ENCODE assay signal across 1 cellular context in the genomic region with DNA sequence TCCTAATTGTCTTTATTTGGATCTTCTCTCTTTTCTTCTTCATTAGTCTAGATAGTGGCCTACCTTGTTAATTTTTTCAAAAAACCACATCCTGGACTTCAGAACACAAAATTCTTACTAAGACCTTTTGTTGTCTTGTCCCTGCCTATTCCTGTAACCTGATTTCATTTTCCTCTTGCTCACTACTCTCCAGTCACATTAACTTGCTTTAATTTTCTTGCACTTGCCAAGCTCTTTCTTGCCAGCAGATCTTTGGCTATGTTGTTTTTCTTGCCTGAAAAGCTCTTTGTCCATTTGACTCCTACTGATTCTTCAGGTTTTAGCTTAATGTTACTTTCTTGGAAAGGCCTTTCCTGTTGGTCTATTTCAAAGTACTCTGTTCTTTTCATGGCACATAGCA.
TF ChIP-seq lines count a peak whose summit lies in the region.

No MANE protein-coding gene starts in this region.

TF ChIP-seq in GM23338, 12 proteins besides CTCF, POLR2A, EP300 and RAD21 (continued from another document):
- TF ChIP-seq, protein P1, sequence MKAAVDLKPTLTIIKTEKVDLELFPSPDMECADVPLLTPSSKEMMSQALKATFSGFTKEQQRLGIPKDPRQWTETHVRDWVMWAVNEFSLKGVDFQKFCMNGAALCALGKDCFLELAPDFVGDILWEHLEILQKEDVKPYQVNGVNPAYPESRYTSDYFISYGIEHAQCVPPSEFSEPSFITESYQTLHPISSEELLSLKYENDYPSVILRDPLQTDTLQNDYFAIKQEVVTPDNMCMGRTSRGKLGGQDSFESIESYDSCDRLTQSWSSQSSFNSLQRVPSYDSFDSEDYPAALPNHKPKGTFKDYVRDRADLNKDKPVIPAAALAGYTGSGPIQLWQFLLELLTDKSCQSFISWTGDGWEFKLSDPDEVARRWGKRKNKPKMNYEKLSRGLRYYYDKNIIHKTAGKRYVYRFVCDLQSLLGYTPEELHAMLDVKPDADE (IDR thresholded peaks at IDR 0.05): no peak
- TF ChIP-seq STAT1 (IDR thresholded peaks at IDR 0.05; ENCODE audit: unreplicated experiment) (no peak), NANOG (IDR thresholded peaks at IDR 0.05; ENCODE audit: borderline replicate concordance) (no peak), JUNB (IDR thresholded peaks at IDR 0.05; ENCODE audit: unreplicated experiment) (no peak)
- TF ChIP-seq, protein P2, sequence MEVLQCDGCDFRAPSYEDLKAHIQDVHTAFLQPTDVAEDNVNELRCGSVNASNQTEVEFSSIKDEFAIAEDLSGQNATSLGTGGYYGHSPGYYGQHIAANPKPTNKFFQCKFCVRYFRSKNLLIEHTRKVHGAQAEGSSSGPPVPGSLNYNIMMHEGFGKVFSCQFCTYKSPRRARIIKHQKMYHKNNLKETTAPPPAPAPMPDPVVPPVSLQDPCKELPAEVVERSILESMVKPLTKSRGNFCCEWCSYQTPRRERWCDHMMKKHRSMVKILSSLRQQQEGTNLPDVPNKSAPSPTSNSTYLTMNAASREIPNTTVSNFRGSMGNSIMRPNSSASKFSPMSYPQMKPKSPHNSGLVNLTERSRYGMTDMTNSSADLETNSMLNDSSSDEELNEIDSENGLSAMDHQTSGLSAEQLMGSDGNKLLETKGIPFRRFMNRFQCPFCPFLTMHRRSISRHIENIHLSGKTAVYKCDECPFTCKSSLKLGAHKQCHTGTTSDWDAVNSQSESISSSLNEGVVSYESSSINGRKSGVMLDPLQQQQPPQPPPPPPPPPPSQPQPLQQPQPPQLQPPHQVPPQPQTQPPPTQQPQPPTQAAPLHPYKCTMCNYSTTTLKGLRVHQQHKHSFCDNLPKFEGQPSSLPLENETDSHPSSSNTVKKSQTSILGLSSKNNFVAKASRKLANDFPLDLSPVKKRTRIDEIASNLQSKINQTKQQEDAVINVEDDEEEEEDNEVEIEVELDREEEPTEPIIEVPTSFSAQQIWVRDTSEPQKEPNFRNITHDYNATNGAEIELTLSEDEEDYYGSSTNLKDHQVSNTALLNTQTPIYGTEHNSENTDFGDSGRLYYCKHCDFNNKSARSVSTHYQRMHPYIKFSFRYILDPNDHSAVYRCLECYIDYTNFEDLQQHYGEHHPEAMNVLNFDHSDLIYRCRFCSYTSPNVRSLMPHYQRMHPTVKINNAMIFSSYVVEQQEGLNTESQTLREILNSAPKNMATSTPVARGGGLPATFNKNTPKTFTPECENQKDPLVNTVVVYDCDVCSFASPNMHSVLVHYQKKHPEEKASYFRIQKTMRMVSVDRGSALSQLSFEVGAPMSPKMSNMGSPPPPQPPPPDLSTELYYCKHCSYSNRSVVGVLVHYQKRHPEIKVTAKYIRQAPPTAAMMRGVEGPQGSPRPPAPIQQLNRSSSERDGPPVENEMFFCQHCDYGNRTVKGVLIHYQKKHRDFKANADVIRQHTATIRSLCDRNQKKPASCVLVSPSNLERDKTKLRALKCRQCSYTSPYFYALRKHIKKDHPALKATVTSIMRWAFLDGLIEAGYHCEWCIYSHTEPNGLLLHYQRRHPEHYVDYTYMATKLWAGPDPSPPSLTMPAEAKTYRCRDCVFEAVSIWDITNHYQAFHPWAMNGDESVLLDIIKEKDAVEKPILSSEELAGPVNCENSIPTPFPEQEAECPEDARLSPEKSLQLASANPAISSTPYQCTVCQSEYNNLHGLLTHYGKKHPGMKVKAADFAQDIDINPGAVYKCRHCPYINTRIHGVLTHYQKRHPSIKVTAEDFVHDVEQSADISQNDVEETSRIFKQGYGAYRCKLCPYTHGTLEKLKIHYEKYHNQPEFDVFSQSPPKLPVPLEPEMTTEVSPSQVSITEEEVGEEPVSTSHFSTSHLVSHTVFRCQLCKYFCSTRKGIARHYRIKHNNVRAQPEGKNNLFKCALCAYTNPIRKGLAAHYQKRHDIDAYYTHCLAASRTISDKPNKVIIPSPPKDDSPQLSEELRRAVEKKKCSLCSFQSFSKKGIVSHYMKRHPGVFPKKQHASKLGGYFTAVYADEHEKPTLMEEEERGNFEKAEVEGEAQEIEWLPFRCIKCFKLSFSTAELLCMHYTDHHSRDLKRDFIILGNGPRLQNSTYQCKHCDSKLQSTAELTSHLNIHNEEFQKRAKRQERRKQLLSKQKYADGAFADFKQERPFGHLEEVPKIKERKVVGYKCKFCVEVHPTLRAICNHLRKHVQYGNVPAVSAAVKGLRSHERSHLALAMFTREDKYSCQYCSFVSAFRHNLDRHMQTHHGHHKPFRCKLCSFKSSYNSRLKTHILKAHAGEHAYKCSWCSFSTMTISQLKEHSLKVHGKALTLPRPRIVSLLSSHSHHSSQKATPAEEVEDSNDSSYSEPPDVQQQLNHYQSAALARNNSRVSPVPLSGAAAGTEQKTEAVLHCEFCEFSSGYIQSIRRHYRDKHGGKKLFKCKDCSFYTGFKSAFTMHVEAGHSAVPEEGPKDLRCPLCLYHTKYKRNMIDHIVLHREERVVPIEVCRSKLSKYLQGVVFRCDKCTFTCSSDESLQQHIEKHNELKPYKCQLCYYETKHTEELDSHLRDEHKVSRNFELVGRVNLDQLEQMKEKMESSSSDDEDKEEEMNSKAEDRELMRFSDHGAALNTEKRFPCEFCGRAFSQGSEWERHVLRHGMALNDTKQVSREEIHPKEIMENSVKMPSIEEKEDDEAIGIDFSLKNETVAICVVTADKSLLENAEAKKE (CRISPR knock-in tag; IDR thresholded peaks at IDR 0.05): no peak
TF ChIP-seq in GM23338: peak in this region for 0.
